In the genomic region with DNA sequence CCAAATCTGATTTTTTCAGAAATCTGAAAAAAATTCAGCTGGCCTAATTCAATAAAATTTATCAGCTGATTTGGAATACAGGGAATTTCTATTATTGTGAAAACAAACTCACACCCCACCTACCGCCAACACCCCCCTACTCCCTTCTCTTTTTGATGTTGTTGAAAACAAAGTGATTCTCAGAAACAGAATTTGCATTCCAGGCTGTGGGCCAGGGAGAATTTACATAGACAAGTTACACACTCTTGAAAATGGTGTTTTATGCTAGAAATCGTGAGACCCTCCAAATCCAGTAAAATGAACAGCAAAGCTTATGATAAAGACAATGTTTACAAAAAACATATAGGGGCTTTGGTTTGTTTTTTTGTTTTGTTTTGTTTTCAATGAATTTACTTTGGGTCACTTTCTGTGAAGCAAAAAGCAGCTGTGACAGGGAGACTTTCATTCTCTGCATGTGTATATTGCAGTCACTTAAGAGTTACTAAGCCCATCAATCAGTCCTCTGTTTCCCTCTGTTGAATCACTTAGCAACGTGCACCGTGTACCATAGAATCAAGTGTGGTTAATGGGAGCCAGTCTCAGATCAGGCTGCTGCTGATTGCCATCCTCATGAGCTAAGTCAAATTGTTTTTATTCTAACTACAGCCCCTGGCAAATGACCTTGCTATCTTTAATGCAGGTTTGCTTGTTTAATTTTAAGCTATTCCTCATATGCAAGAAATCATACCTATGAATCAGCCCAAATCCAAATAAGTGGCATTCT, we compare ENCODE assay signal across 17 cellular contexts.
DNase-seq lines count a peak whose midpoint lies in the region; ATAC-seq and TF ChIP-seq lines count a peak whose summit lies in the region.
"Had no signal": no experiment of that assay in that cellular context is flagged by ENCODE, and none has a peak within 500 bp of the region (broad histone marks: within the 10 kb centered on the region; RNA-seq: fewer than 3 reads in every experiment).

No MANE protein-coding gene starts in this region.

- peak in 1 of 3 donors; percentile 5 for DNase-seq in CD4-positive, CD25-positive, alpha-beta regulatory T cell
- DNase-seq in NCI-H1048 (lab: John Stamatoyannopoulos, UW) (peak; percentile 60), SHP77 treated with DMSO at 0.1 percent for 48 hours (lab: John Stamatoyannopoulos, UW) (peak; percentile 5), iris pigment epithelial cell (ENCODE audit: low read depth) (peak; percentile 41), chondrocyte (ENCODE audit: low spot score) (no peak), NCI-H1694 (lab: John Stamatoyannopoulos, UW) (no peak), thyroid gland (no peak), immature natural killer cell (no peak)
- DNase-seq: activated naive CD8-positive, alpha-beta T cell treated with anti-CD3 and anti-CD28 coated beads, Interleukin-2, amount 50 U/mL, for 24 hours; effector memory CD4-positive, alpha-beta T cell; OCI-M1; stimulated activated CD4-positive, alpha-beta T cell treated with anti-CD3 and anti-CD28 coated beads, Interleukin-4, amount 100 ng/mL, for 24 hours; stimulated activated naive CD4-positive, alpha-beta T cell treated with Interleukin-2 at 50 U/mL for 16 hours had no signal

- H3K9me3 ChIP-seq in CD4-positive, CD25-positive, alpha-beta regulatory T cell (ENCODE audit: control insufficient read depth in 2 of 2, low read length in 2 of 2) = no peaks in the 10 kb centered on the region
- H3K9me3 ChIP-seq in thyroid gland = no peaks in the 10 kb centered on the region
- H3K9me3 ChIP-seq: BLaER1 had no signal

- H3K9me3 Mint-ChIP-seq in CD4-positive, CD25-positive, alpha-beta regulatory T cell = no peaks in the 10 kb centered on the region
- H3K9me3 Mint-ChIP-seq in chondrocyte (ENCODE audit: low read depth) = no peaks in the 10 kb centered on the region
- no peaks in the 10 kb centered on the region for H3K9me3 Mint-ChIP-seq in immature natural killer cell
- H3K9me3 Mint-ChIP-seq: activated naive CD8-positive, alpha-beta T cell treated with anti-CD3 and anti-CD28 coated beads, Interleukin-2, amount 50 U/mL, for 24 hours had no signal

- H3K4me3 ChIP-seq in CD4-positive, CD25-positive, alpha-beta regulatory T cell (ENCODE audit: low read depth, low read length) = no peak overlapping the region
- no peak overlapping the region for H3K4me3 ChIP-seq in thyroid gland (replicated peaks in 1 of 3)
- H3K4me3 ChIP-seq: BLaER1 had no signal

- no peaks in the 10 kb centered on the region for H3K36me3 ChIP-seq in CD4-positive, CD25-positive, alpha-beta regulatory T cell (ENCODE audit: control insufficient read depth, insufficient read depth, low read length)
- no peaks in the 10 kb centered on the region for H3K36me3 ChIP-seq in thyroid gland
- H3K36me3 ChIP-seq: BLaER1 had no signal

- H3K4me1 ChIP-seq in CD4-positive, CD25-positive, alpha-beta regulatory T cell (ENCODE audit: control insufficient read depth, insufficient read depth, low read length, poor library complexity, severe bottlenecking) = no peaks in the 10 kb centered on the region
- no peaks in the 10 kb centered on the region for H3K4me1 ChIP-seq in thyroid gland
- H3K4me1 ChIP-seq: BLaER1 had no signal

- H3K27ac Mint-ChIP-seq in CD4-positive, CD25-positive, alpha-beta regulatory T cell = peak overlapping the region; percentile 5 to 12 (median 7)
- H3K27ac Mint-ChIP-seq in chondrocyte (ENCODE audit: unreplicated experiment) = no peak overlapping the region
- no peak overlapping the region for H3K27ac Mint-ChIP-seq in immature natural killer cell
- H3K27ac Mint-ChIP-seq: activated naive CD8-positive, alpha-beta T cell treated with anti-CD3 and anti-CD28 coated beads, Interleukin-2, amount 50 U/mL, for 24 hours; mesothelial cell of epicardium; progenitor cell of endocrine pancreas had no signal

- intact Hi-C loops in thyroid gland (cut with DNase I) = no loop called here

- no peaks in the 10 kb centered on the region for H3K27me3 ChIP-seq in CD4-positive, CD25-positive, alpha-beta regulatory T cell (ENCODE audit: control insufficient read depth, insufficient read depth, low read length)
- no peaks in the 10 kb centered on the region for H3K27me3 ChIP-seq in thyroid gland
- H3K27me3 ChIP-seq: BLaER1 had no signal

- H3K4me1 Mint-ChIP-seq in CD4-positive, CD25-positive, alpha-beta regulatory T cell = peaks cover 7 to 20% (median 14%) of the 10 kb centered on the region in 4 donors
- peaks cover 31% of the 10 kb centered on the region for H3K4me1 Mint-ChIP-seq in chondrocyte (ENCODE audit: low read depth)
- H3K4me1 Mint-ChIP-seq in immature natural killer cell = no peaks in the 10 kb centered on the region

- no peak overlapping the region for H3K27ac ChIP-seq in CD4-positive, CD25-positive, alpha-beta regulatory T cell (ENCODE audit: insufficient read depth, low read length, poor library complexity, severe bottlenecking)
- no peak overlapping the region for H3K27ac ChIP-seq in thyroid gland
- H3K27ac ChIP-seq: BLaER1, HL-60 had no signal

- TF ChIP-seq CTCF in chondrocyte (IDR thresholded peaks at IDR 0.05) = no peak
- no peak for TF ChIP-seq CTCF in thyroid gland (IDR thresholded peaks at IDR 0.05)

- WGBS in thyroid gland, 2 donors = 63 to 64% methylated on average over 4 of the region's 4 CpGs

- H3K27me3 Mint-ChIP-seq in CD4-positive, CD25-positive, alpha-beta regulatory T cell = peaks cover 4% of the 10 kb centered on the region
- no peaks in the 10 kb centered on the region for H3K27me3 Mint-ChIP-seq in chondrocyte (ENCODE audit: low read depth)
- H3K27me3 Mint-ChIP-seq in immature natural killer cell (ENCODE audit: low read depth in 3 of 3) = peaks cover 0 to 5% (median 0%) of the 10 kb centered on the region in 3 donors
- H3K27me3 Mint-ChIP-seq: activated naive CD8-positive, alpha-beta T cell treated with anti-CD3 and anti-CD28 coated beads, Interleukin-2, amount 50 U/mL, for 24 hours; progenitor cell of endocrine pancreas had no signal

- no peak overlapping the region for H3K4me3 Mint-ChIP-seq in CD4-positive, CD25-positive, alpha-beta regulatory T cell
- no peak overlapping the region for H3K4me3 Mint-ChIP-seq in chondrocyte (ENCODE audit: unreplicated experiment)
- H3K4me3 Mint-ChIP-seq in immature natural killer cell = no peak overlapping the region
- H3K4me3 Mint-ChIP-seq: activated naive CD8-positive, alpha-beta T cell treated with anti-CD3 and anti-CD28 coated beads, Interleukin-2, amount 50 U/mL, for 24 hours; mesothelial cell of epicardium had no signal

- no peaks in the 10 kb centered on the region for H3K36me3 Mint-ChIP-seq in CD4-positive, CD25-positive, alpha-beta regulatory T cell
- H3K36me3 Mint-ChIP-seq in chondrocyte (ENCODE audit: low read depth) (peaks cover 15% of the 10 kb centered on the region), immature natural killer cell (no peaks in the 10 kb centered on the region)

- TF ChIP-seq POLR2A in thyroid gland (IDR thresholded peaks at IDR 0.05) = no peak

- ATAC-seq in CD4-positive, CD25-positive, alpha-beta regulatory T cell (ENCODE audit: low read depth in 2 of 2) = no peak
- ATAC-seq: activated naive CD8-positive, alpha-beta T cell treated with anti-CD3 and anti-CD28 coated beads, Interleukin-2, amount 50 U/mL, for 24 hours had no signal

Comparison
In these comparisons a context has a peak if more than half of its experiments do, and no peak if none do; other contexts are left out.
1. DNase-seq: peak in NCI-H1048 (single experiment), SHP77 treated with DMSO at 0.1 percent for 48 hours (single experiment) and iris pigment epithelial cell (single experiment); none in chondrocyte (single experiment), NCI-H1694 (single experiment), thyroid gland (0 of 2) and immature natural killer cell (0 of 3).
2. H3K27ac Mint-ChIP-seq: peak in CD4-positive, CD25-positive, alpha-beta regulatory T cell (3 of 3); none in chondrocyte (single experiment) and immature natural killer cell (0 of 6).